ENCODE assay signal across 19 cellular contexts in the genomic region with DNA sequence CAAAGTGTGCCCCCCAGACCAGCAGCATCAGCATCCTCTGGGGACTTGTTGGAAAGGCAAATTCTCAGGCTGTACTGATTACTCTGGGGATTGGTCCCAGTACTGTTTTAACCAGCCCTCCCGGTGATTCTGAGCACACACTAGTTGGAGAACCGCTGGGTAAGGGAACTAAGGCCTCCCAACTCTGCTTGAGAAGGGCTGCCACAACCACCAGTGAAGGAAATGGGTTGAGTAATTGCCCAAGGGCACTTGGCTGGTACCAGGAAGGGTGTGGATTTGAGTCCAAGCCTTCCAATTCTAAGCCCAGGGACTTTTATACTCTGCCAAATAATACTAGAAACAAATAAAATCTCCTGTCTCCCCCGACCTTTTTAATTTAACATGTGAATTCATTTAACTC.
DNase-seq lines count a peak whose midpoint lies in the region; ATAC-seq and FAIRE-seq lines count a peak whose summit lies in the region.
"Had no signal": no experiment of that assay in that cellular context is flagged by ENCODE, and none has a peak within 500 bp of the region (broad histone marks: within the 10 kb centered on the region; RNA-seq: fewer than 3 reads in every experiment).

No MANE protein-coding gene starts in this region.

- H3K4me1 Mint-ChIP-seq in stimulated activated naive B cell treated with anti-CD40 and anti-IgM and Interleukin-4, amounts not matched to agents 10 μg/mL and 1 μg/mL and 100 μg/mL, for 72 hours: peaks cover 34 to 55% of the 10 kb centered on the region in 2 donors

- peaks cover 25 to 50% of the 10 kb centered on the region in 2 donors for H3K36me3 Mint-ChIP-seq in stimulated activated naive B cell treated with anti-CD40 and anti-IgM and Interleukin-4, amounts not matched to agents 10 μg/mL and 1 μg/mL and 100 μg/mL, for 72 hours

- DNase-seq in GM19239 (ENCODE audit: insufficient read length, low spot score) (no peak), RPMI7951 (ENCODE audit: low read depth) (peak; percentile 75), cardiac septum (ENCODE audit: low spot score) (no peak), GF-D8 (lab: John Stamatoyannopoulos, UW) (no peak), NCI-H1417 (lab: John Stamatoyannopoulos, UW) (no peak)
- DNase-seq in stimulated activated naive B cell treated with anti-CD40 and anti-IgM and Interleukin-4, amounts not matched to agents 10 μg/mL and 1 μg/mL and 100 μg/mL, for 72 hours: no peak
- DNase-seq: AML-193, GDM1, GM23248, IMR-90, MM.1S, NCI-H1092, NCI-H146, NCI-H2029 treated with DMSO at 0.1 percent for 48 hours, NCI-H446 treated with DMSO at 0.1 percent for 48 hours, NCI-H774, RPMI8226, SIG-M5 had no signal

- peak overlapping the region; percentile 44 for H3K27ac Mint-ChIP-seq in stimulated activated naive B cell treated with anti-CD40 and anti-IgM and Interleukin-4, amounts not matched to agents 10 μg/mL and 1 μg/mL and 100 μg/mL, for 72 hours

- intact Hi-C loops in cardiac septum (cut with DNase I): no loop called here

- peak; percentile 11 for FAIRE-seq in GM19239 (lab: Jason Lieb, UNC)

- H3K4me3 Mint-ChIP-seq in stimulated activated naive B cell treated with anti-CD40 and anti-IgM and Interleukin-4, amounts not matched to agents 10 μg/mL and 1 μg/mL and 100 μg/mL, for 72 hours: no peak overlapping the region

- ATAC-seq in esophagus mucosa: peak; percentile 68
- ATAC-seq in stimulated activated naive B cell treated with anti-CD40 and anti-IgM and Interleukin-4, amounts not matched to agents 10 μg/mL and 1 μg/mL and 100 μg/mL, for 72 hours (replicated peaks): no peak

- H3K27me3 Mint-ChIP-seq in stimulated activated naive B cell treated with anti-CD40 and anti-IgM and Interleukin-4, amounts not matched to agents 10 μg/mL and 1 μg/mL and 100 μg/mL, for 72 hours: no peaks in the 10 kb centered on the region

- H3K9me3 Mint-ChIP-seq in stimulated activated naive B cell treated with anti-CD40 and anti-IgM and Interleukin-4, amounts not matched to agents 10 μg/mL and 1 μg/mL and 100 μg/mL, for 72 hours: peaks cover 0 to 5% of the 10 kb centered on the region in 2 donors
